Comparison of ENCODE assay signal across 8 cellular contexts in genomic region chr22:26428515-26429457, GRCh38.
A peak's percentile ranks its signal among the peaks of the same experiment; 100 is the strongest.
DNase-seq lines count a peak whose midpoint lies in the region; ATAC-seq and TF ChIP-seq lines count a peak whose summit lies in the region.

Gene ASPHD2, plus strand, starts transcription at chr22:26429260. Its CDS starts 4,356 bp downstream, at chr22:26433616.

- H3K79me2 ChIP-seq in DOHH2 (ENCODE audit: control insufficient read depth, low read length), result peaks cover 22% of the 10 kb centered on the region

- H3K4me2 ChIP-seq in DOHH2 (ENCODE audit: low read length), result peak within 1 kb of the TSS; percentile 89

- no peak for TF ChIP-seq RAD21 in Ishikawa (IDR thresholded peaks at IDR 0.05; ENCODE audit: low read depth)

- H3K4me3 ChIP-seq in DOHH2 (ENCODE audit: low read length), result peak within 1 kb of the TSS; percentile 85

- DNase-seq in SIG-M5 treated with dmso at 0.1 percent for 504 hours (lab: John Stamatoyannopoulos, UW; ENCODE audit: unreplicated experiment) (peak; percentile 86), foreskin melanocyte (peak; percentile 60), nucleus accumbens (lab: John Stamatoyannopoulos, UW) (peak in 46 of 56 donors; percentile 15 to 82 (median 60)), substantia nigra (lab: John Stamatoyannopoulos, UW) (peak in 40 of 49 donors; percentile 6 to 83 (median 39))
- DNase-seq in activated effector memory CD4-positive, alpha-beta T cell treated with anti-CD3 and anti-CD28 coated beads, Interleukin-2, amount 50 U/mL, for 16 hours, result peak; percentile 93

- H3K27ac ChIP-seq in DOHH2 (ENCODE audit: low read depth, low read length) (peak within 1 kb of the TSS; percentile 97), substantia nigra (ENCODE audit: low read depth, low read length, poor library complexity, severe bottlenecking) (peak within 1 kb of the TSS; percentile 77)

- H3K9me2 ChIP-seq in DOHH2 (replicated peaks; ENCODE audit: control insufficient read depth, low read length), result no peaks in the 10 kb centered on the region

- peaks cover 15% of the 10 kb centered on the region for H3F3A ChIP-seq in DOHH2 (ENCODE audit: control insufficient read depth, insufficient read depth)

- H3K36me3 ChIP-seq in DOHH2 (ENCODE audit: control insufficient read depth, low read length), result peaks cover 3% of the 10 kb centered on the region

- H3K9me3 ChIP-seq in DOHH2 (ENCODE audit: control insufficient read depth, insufficient read depth, low read length), result 0 out of 2 replicates have a peak, but pooled peaks cover under 1% of the 10 kb centered on the region

- no peaks in the 10 kb centered on the region for H3K27me3 ChIP-seq in DOHH2 (ENCODE audit: control insufficient read depth, low read length)

- H4K20me1 ChIP-seq in DOHH2 (ENCODE audit: control insufficient read depth, insufficient read depth, low read depth, low read length), result no peaks in the 10 kb centered on the region

- TF ChIP-seq EP300 in Ishikawa (IDR thresholded peaks at IDR 0.05; ENCODE audit: borderline replicate concordance), result no peak

- H3K4me1 ChIP-seq in DOHH2 (ENCODE audit: control insufficient read depth, low read length), result peaks cover 29% of the 10 kb centered on the region

- ATAC-seq in GM21576 (IDR thresholded peaks at IDR 0.05; ENCODE audit: unreplicated experiment), result peak; percentile 53

- no peak for TF ChIP-seq CTCF in DOHH2 (IDR thresholded peaks at IDR 0.05; ENCODE audit: low read depth, low read length, poor library complexity, severe bottlenecking)

TF ChIP-seq in Ishikawa, 13 proteins besides CTCF, POLR2A, EP300 and RAD21:
- TF ChIP-seq CEBPB (IDR thresholded peaks at IDR 0.05), result no peak
- peak; percentile 29; the same call in 1 of the 2 replicates for TF ChIP-seq NFIC (IDR thresholded peaks at IDR 0.05)
- TF ChIP-seq ZBTB7A (IDR thresholded peaks at IDR 0.05; ENCODE audit: low read depth), result 0 out of 2 replicates have a peak, but pooled peaks have one; percentile 33
- TF ChIP-seq TAF1 (IDR thresholded peaks at IDR 0.05; ENCODE audit: low read depth), result no peak; the same call in 1 of the 2 replicates

Comparison
In these comparisons a context has a peak if more than half of its experiments do, and no peak if none do; other contexts are left out.
1. Peak in every context shown above with its lines: DNase-seq, ATAC-seq, H3K4me3 ChIP-seq and H3K27ac ChIP-seq.
2. DNase-seq: peak in every context shown above with its lines; median percentile 93 in activated effector memory CD4-positive, alpha-beta T cell treated with anti-CD3 and anti-CD28 coated beads, Interleukin-2, amount 50 U/mL, for 16 hours; 86 in SIG-M5 treated with dmso at 0.1 percent for 504 hours; 60 in nucleus accumbens; 60 in foreskin melanocyte; 39 in substantia nigra.